In genomic region chr13:28047784-28048388, GRCh38 we compare ENCODE assay signal across 8 cellular contexts. TPM values are rescaled to one million over a fixed set of nuclear protein-coding genes. Genes with fewer than 3 reads are reported as not detected.
DNase-seq lines count a peak whose midpoint lies in the region; ATAC-seq, FAIRE-seq and TF ChIP-seq lines count a peak whose summit lies in the region.

No MANE protein-coding gene starts in this region.

- H2AK9ac ChIP-seq in IMR-90 (replicated peaks; ENCODE audit: low read depth, low read length, poor library complexity) = no peak overlapping the region

- H3K9ac ChIP-seq in IMR-90 (ENCODE audit: low read depth, low read length) = no peak overlapping the region

- no peaks in the 10 kb centered on the region for H4K20me1 ChIP-seq in IMR-90 (ENCODE audit: insufficient read depth, low read length)

- WGBS in IMR-90 (ENCODE audit: extremely low coverage in 2 of 2, insufficient read length in 1 of 2), 2 experiments = no CpG with 5 or more reads among the region's 7 CpGs
- WGBS in prostate gland = 67% methylated on average over 7 of the region's 7 CpGs

- FAIRE-seq in GM18507 (lab: Jason Lieb, UNC) = peak; percentile 97

- H4K8ac ChIP-seq in IMR-90 (ENCODE audit: low read depth in 2 of 2, low read length in 2 of 2) = peak overlapping the region in 1 of 2 experiments; percentile 51; a peak in 2 of 4 replicates

- no peak for TF ChIP-seq POLR2A in IMR-90 (IDR thresholded peaks at IDR 0.05; ENCODE audit: low read depth, low read length)
- no peak for TF ChIP-seq POLR2A in prostate gland (IDR thresholded peaks at IDR 0.05)

- H3K9me1 ChIP-seq in IMR-90 (ENCODE audit: insufficient read depth, low read length) = 0 out of 2 replicates have a peak, but pooled peaks cover 3% of the 10 kb centered on the region

- H4K5ac ChIP-seq in IMR-90 (ENCODE audit: low read depth, low read length) = peak overlapping the region; percentile 50; the same call in 1 of the 2 replicates

- no peak overlapping the region for H2AK5ac ChIP-seq in IMR-90 (ENCODE audit: low read depth, low read length)

- peak; percentile 54 for DNase-seq in GM18507 (ENCODE audit: extremely low spot score, insufficient read length, low read depth)
- DNase-seq in IMR-90 = peak; percentile 79
- peak; percentile 45 to 73 for DNase-seq in foreskin keratinocyte
- DNase-seq in A673 (ENCODE audit: low spot score) = no peak
- no peak for DNase-seq in NCI-H2029 (lab: John Stamatoyannopoulos, UW)
- no peak for DNase-seq in prostate gland (ENCODE audit: low spot score)
- no peak for DNase-seq in activated T-helper 2 cell treated with anti-CD3 and anti-CD28 coated beads, Interferon-gamma antibody, Interleukin-2, Interleukin-4, amounts not matched to agents 10 μg/mL and 5 μg/mL and 100 μg/mL, durations not matched to agents 14 hours and 24 hours and 36 hours (ENCODE audit: low spot score)

- no peak for TF ChIP-seq RAD21 in IMR-90 (IDR thresholded peaks at IDR 0.05; ENCODE audit: low read length)

- no peak overlapping the region for H2BK15ac ChIP-seq in IMR-90 (ENCODE audit: low read depth, low read length)

- POLR2A ChIA-PET in IMR-90 (lab: Charles Lee; ENCODE audit: unreplicated experiment) (no interaction called here), A673 (lab: Charles Lee; ENCODE audit: low non-redundant PET) (no interaction called here)

- H3K4me1 Mint-ChIP-seq in activated T-helper 2 cell treated with anti-CD3 and anti-CD28 coated beads, Interferon-gamma antibody, Interleukin-2, Interleukin-4, amounts not matched to agents 10 μg/mL and 5 μg/mL and 100 μg/mL, durations not matched to agents 14 hours and 24 hours and 36 hours (ENCODE audit: low read depth) = peaks cover 7% of the 10 kb centered on the region

- peak overlapping the region; percentile 90 for H2BK20ac ChIP-seq in IMR-90 (ENCODE audit: low read depth, low read length)

- intact Hi-C loops in IMR-90 (cut with micrococcal nuclease) (loop anchor here (10.0 kb wide), 1 partner anchor 607 kb away; the partner anchor contains the start of gene POMP), A673 (cut with micrococcal nuclease; ENCODE audit: unreplicated experiment) (no loop called here), prostate gland (cut with DNase I) (no loop called here)
- intact Hi-C loops in activated T-helper 2 cell treated with anti-CD3 and anti-CD28 coated beads, Interferon-gamma antibody, Interleukin-2, Interleukin-4, amounts not matched to agents 10 μg/mL and 5 μg/mL and 100 μg/mL, durations not matched to agents 14 hours and 24 hours and 36 hours (cut with micrococcal nuclease) = no loop called here

- no peaks in the 10 kb centered on the region for H3K79me1 ChIP-seq in IMR-90 (ENCODE audit: low read depth in 1 of 2, low read length in 2 of 2)

- H3K36me3 ChIP-seq in IMR-90 (ENCODE audit: control insufficient read depth, insufficient read depth, low read length) (no peaks in the 10 kb centered on the region), A673 (ENCODE audit: insufficient read depth, low read length, poor library complexity, severe bottlenecking) (no peaks in the 10 kb centered on the region), prostate gland (no peaks in the 10 kb centered on the region)

- no peak overlapping the region for H3K56ac ChIP-seq in IMR-90 (ENCODE audit: extremely low read depth, insufficient read depth, low read length)

- H2BK5ac ChIP-seq in IMR-90 (ENCODE audit: low read depth, low read length, poor library complexity, severe bottlenecking) = peak overlapping the region; percentile 87

- ATAC-seq in GM21786 (IDR thresholded peaks at IDR 0.05; ENCODE audit: unreplicated experiment) = peak; percentile 83
- ATAC-seq in IMR-90 (ENCODE audit: low read depth) = peak; percentile 7; the same call in 1 of the 2 replicates
- ATAC-seq in foreskin keratinocyte = peak; percentile 93

- H3K4me3 Mint-ChIP-seq in activated T-helper 2 cell treated with anti-CD3 and anti-CD28 coated beads, Interferon-gamma antibody, Interleukin-2, Interleukin-4, amounts not matched to agents 10 μg/mL and 5 μg/mL and 100 μg/mL, durations not matched to agents 14 hours and 24 hours and 36 hours (ENCODE audit: low read depth) = no peak overlapping the region

- H3K4me3 ChIP-seq in IMR-90 (ENCODE audit: insufficient read depth, low read depth, low read length) (no peak overlapping the region), A673 (ENCODE audit: low read depth, low read length, poor library complexity, severe bottlenecking) (no peak overlapping the region), prostate gland (no peak overlapping the region)

- no peaks in the 10 kb centered on the region for H3K36me3 Mint-ChIP-seq in activated T-helper 2 cell treated with anti-CD3 and anti-CD28 coated beads, Interferon-gamma antibody, Interleukin-2, Interleukin-4, amounts not matched to agents 10 μg/mL and 5 μg/mL and 100 μg/mL, durations not matched to agents 14 hours and 24 hours and 36 hours (ENCODE audit: low read depth)

- H3K4me2 ChIP-seq in IMR-90 (ENCODE audit: low read depth, low read length) = peak overlapping the region; percentile 13; the same call in 1 of the 2 replicates

- H3K14ac ChIP-seq in IMR-90 (replicated peaks; ENCODE audit: low read depth, low read length) = 0 out of 2 replicates have a peak overlapping the region, but pooled peaks have one; percentile 51

- CTCF ChIA-PET in IMR-90 (lab: Yijun Ruan, JAX) (no interaction called here), A673 (lab: Charles Lee) (no interaction called here)

- peak overlapping the region; percentile 75; the same call in 1 of the 2 replicates for H2BK120ac ChIP-seq in IMR-90 (ENCODE audit: low read depth, low read length)

- in situ Hi-C loops in IMR-90 (cut with MboI; ENCODE audit: low sequenced_read_pairs) = no loop called here

- H3K4me1 ChIP-seq in IMR-90 (ENCODE audit: control insufficient read depth, insufficient read depth, low read length) (peaks cover 7% of the 10 kb centered on the region), foreskin keratinocyte (no peaks in the 10 kb centered on the region), A673 (ENCODE audit: insufficient read depth, low read length, poor library complexity, severe bottlenecking) (no peaks in the 10 kb centered on the region), prostate gland (replicated peaks) (no peaks in the 10 kb centered on the region)

- no TSS peak for BruUV-seq in IMR-90 (replicated peaks; lab: Mats Ljungman, UMichigan)
- BruUV-seq in A673 (replicated peaks; lab: Mats Ljungman, UMichigan) = no TSS peak

- H3K27ac ChIP-seq in IMR-90 (ENCODE audit: insufficient read depth, low read length) (no peak overlapping the region), foreskin keratinocyte (no peak overlapping the region), A673 (ENCODE audit: low read depth, low read length, poor library complexity, severe bottlenecking) (no peak overlapping the region), prostate gland (no peak overlapping the region)

- peak overlapping the region; percentile 48; the same call in 1 of the 2 replicates for H3K4ac ChIP-seq in IMR-90 (ENCODE audit: low read depth, low read length)

- H3K27me3 ChIP-seq in IMR-90 (ENCODE audit: control insufficient read depth, insufficient read depth, low read length) (no peaks in the 10 kb centered on the region), foreskin keratinocyte (peaks cover 19% of the 10 kb centered on the region), A673 (replicated peaks; ENCODE audit: insufficient read depth, low read depth, low read length, poor library complexity) (peaks cover 17% of the 10 kb centered on the region), prostate gland (replicated peaks; ENCODE audit: insufficient read depth) (no peaks in the 10 kb centered on the region)

- dilution Hi-C loops in IMR-90 (cut with HindIII; ENCODE audit: low sequenced_read_pairs, unreplicated experiment) = no loop called here

- peak overlapping the region; percentile 62; the same call in 1 of the 2 replicates for H3K18ac ChIP-seq in IMR-90 (ENCODE audit: low read depth, low read length)

- no peak overlapping the region for H2AFZ ChIP-seq in IMR-90 (replicated peaks; ENCODE audit: low read length, poor library complexity)

- H3K9me3 ChIP-seq in IMR-90 (ENCODE audit: control insufficient read depth, insufficient read depth, low read length) = no peaks in the 10 kb centered on the region
- no peaks in the 10 kb centered on the region for H3K9me3 ChIP-seq in A673 (ENCODE audit: low read depth, low read length, poor library complexity, severe bottlenecking)
- no peaks in the 10 kb centered on the region for H3K9me3 ChIP-seq in prostate gland

- no peak overlapping the region for H3K23ac ChIP-seq in IMR-90 (ENCODE audit: low read depth, low read length)

- H3K27me3 Mint-ChIP-seq in activated T-helper 2 cell treated with anti-CD3 and anti-CD28 coated beads, Interferon-gamma antibody, Interleukin-2, Interleukin-4, amounts not matched to agents 10 μg/mL and 5 μg/mL and 100 μg/mL, durations not matched to agents 14 hours and 24 hours and 36 hours (ENCODE audit: low read depth) = peaks cover 7% of the 10 kb centered on the region

- no peaks in the 10 kb centered on the region for H3K9me3 Mint-ChIP-seq in activated T-helper 2 cell treated with anti-CD3 and anti-CD28 coated beads, Interferon-gamma antibody, Interleukin-2, Interleukin-4, amounts not matched to agents 10 μg/mL and 5 μg/mL and 100 μg/mL, durations not matched to agents 14 hours and 24 hours and 36 hours

- no peak overlapping the region for H3K27ac Mint-ChIP-seq in activated T-helper 2 cell treated with anti-CD3 and anti-CD28 coated beads, Interferon-gamma antibody, Interleukin-2, Interleukin-4, amounts not matched to agents 10 μg/mL and 5 μg/mL and 100 μg/mL, durations not matched to agents 14 hours and 24 hours and 36 hours

- TF ChIP-seq CTCF in IMR-90 (conservative IDR thresholded peaks at IDR 0.05; ENCODE audit: low read depth, low read length) (no peak), foreskin keratinocyte (conservative IDR thresholded peaks at IDR 0.05) (no peak), A673 (conservative IDR thresholded peaks at IDR 0.05; ENCODE audit: low read depth, low read length) (no peak), prostate gland (IDR thresholded peaks at IDR 0.05) (no peak)

- H4K91ac ChIP-seq in IMR-90 (ENCODE audit: insufficient read depth, low read depth, low read length) = 0 out of 2 replicates have a peak overlapping the region, but pooled peaks have one; percentile 38

RNA-seq across cellular contexts. Expression of gene FLT3, which starts 52.5 kb away (rescaled TPM):
- total RNA-seq in IMR-90 (2012; rRNA removed) (not detected in 2 replicates), foreskin keratinocyte (not detected in 2 replicates), A673 (2021) (0.15 and 0.22 TPM in 2 replicates), prostate gland (1 to 10 TPM in 1 of 2 donors, under 1 TPM in 1; 0.27 to 2.4 TPM)
- polyA plus RNA-seq in IMR-90 (2012; rRNA removed) (not detected in 2 replicates), foreskin keratinocyte (not detected in 2 replicates)
- not detected in 2 replicates for polyA plus RNA-seq in IMR-90 (2012; cell fraction: cytosol; rRNA removed)
- not detected in 2 replicates for polyA plus RNA-seq in IMR-90 (2012; cell fraction: nucleus; rRNA removed; ENCODE audit: low replicate concordance)
- not detected in 2 replicates for total RNA-seq in activated T-helper 2 cell treated with anti-CD3 and anti-CD28 coated beads, Interferon-gamma antibody, Interleukin-2, Interleukin-4, amounts not matched to agents 10 μg/mL and 5 μg/mL and 100 μg/mL, durations not matched to agents 14 hours and 24 hours and 36 hours

RNA-seq across cellular contexts. Expression of gene URAD, which starts 59.4 kb away (rescaled TPM):
- total RNA-seq in IMR-90 (2012; rRNA removed) = not detected in 2 replicates
- not detected in 2 replicates for polyA plus RNA-seq in IMR-90 (2012; rRNA removed)
- polyA plus RNA-seq in IMR-90 (2012; cell fraction: cytosol; rRNA removed) = not detected in 2 replicates
- not detected in 2 replicates for polyA plus RNA-seq in IMR-90 (2012; cell fraction: nucleus; rRNA removed; ENCODE audit: low replicate concordance)
- total RNA-seq in foreskin keratinocyte = not detected in 2 replicates
- not detected in 2 replicates for polyA plus RNA-seq in foreskin keratinocyte
- not detected in 2 replicates for total RNA-seq in A673 (2021)
- not detected for total RNA-seq in prostate gland
- not detected in 2 replicates for total RNA-seq in activated T-helper 2 cell treated with anti-CD3 and anti-CD28 coated beads, Interferon-gamma antibody, Interleukin-2, Interleukin-4, amounts not matched to agents 10 μg/mL and 5 μg/mL and 100 μg/mL, durations not matched to agents 14 hours and 24 hours and 36 hours

Comparison
In these comparisons a context has a peak if more than half of its experiments do, and no peak if none do; other contexts are left out.
1. DNase-seq: peak in GM18507 (single experiment), IMR-90 (single experiment) and foreskin keratinocyte (2 of 2); none in A673 (single experiment), NCI-H2029 (single experiment), prostate gland (single experiment) and activated T-helper 2 cell treated with anti-CD3 and anti-CD28 coated beads, Interferon-gamma antibody, Interleukin-2, Interleukin-4, amounts not matched to agents 10 μg/mL and 5 μg/mL and 100 μg/mL, durations not matched to agents 14 hours and 24 hours and 36 hours (single experiment).
2. ATAC-seq: peak in every context shown above with its lines; median percentile 93 in foreskin keratinocyte; 83 in GM21786; 7 in IMR-90.